1 cellular context compared by ENCODE assay signal in the genomic region with DNA sequence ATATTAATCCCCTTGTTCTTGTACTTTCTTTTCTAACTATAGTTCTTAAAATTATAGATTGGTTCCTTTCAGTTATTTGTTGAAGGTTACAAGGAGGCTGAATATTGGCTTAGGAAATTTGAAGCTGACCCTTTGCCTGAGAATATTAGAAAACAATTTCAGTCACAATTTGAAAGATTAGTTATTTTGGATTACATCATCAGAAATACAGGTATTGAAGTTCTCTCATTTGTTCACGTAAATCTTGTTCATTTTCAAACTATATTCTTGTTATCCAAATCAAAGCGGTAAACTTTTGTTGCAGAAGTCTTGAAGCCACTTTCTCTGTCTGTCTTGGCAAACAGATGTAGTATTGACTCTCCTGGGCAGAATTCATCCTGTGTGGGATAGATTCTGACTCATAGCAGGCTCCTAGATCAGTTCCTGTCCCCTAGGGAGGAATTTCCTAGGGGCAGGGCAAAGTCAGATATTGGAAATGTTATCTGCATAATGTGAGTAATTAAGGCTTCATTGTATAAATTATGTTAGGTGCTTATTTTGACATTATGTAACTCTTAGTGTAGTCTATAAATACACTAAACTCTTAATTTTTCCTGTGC.
TF ChIP-seq lines count a peak whose summit lies in the region.

No MANE protein-coding gene starts in this region.

TF ChIP-seq in HEK293, 187 proteins besides CTCF, POLR2A, EP300 and RAD21 (continued from another document):
- TF ChIP-seq, protein P1, sequence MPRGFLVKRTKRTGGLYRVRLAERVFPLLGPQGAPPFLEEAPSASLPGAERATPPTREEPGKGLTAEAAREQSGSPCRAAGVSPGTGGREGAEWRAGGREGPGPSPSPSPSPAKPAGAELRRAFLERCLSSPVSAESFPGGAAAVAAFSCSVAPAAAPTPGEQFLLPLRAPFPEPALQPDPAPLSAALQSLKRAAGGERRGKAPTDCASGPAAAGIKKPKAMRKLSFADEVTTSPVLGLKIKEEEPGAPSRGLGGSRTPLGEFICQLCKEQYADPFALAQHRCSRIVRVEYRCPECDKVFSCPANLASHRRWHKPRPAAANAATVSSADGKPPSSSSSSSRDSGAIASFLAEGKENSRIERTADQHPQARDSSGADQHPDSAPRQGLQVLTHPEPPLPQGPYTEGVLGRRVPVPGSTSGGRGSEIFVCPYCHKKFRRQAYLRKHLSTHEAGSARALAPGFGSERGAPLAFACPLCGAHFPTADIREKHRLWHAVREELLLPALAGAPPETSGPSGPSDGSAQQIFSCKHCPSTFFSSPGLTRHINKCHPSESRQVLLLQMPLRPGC (tag by site-specific recombination; IDR thresholded peaks at IDR 0.05), result no peak
- peak; percentile 67 for TF ChIP-seq GLIS1 (tag by site-specific recombination; IDR thresholded peaks at IDR 0.05)
TF ChIP-seq in HEK293: peak in this region for 2.
